In the genomic region with DNA sequence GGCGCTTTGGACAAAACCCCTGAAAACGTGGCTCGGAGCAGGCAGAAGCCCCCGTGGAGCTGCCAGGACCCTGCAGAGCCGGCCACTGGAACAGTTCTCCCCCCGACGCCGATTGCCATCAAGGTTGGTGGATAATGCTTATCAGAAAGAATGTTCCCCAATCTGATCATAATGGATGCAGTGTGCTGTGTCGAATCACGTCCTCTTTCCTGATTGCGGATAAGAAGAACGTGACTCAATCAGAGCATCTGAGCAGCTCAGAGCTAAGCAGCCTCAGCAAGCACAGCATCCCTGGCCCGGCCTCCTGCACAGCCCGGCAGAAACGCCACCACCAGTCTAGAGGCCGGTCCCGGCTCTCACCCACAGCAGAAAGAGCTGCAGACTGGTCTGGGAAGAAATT, we compare ENCODE assay signal across 23 cellular contexts.
A peak's percentile ranks its signal among the peaks of the same experiment; 100 is the strongest.
DNase-seq lines count a peak whose midpoint lies in the region; ATAC-seq, FAIRE-seq and TF ChIP-seq lines count a peak whose summit lies in the region.
"Had no signal": no experiment of that assay in that cellular context is flagged by ENCODE, and none has a peak within 500 bp of the region (broad histone marks: within the 10 kb centered on the region; RNA-seq: fewer than 3 reads in every experiment).

No MANE protein-coding gene starts in this region.

- intact Hi-C loops in spleen (cut with DNase I; ENCODE audit: low total_unique reads) = no loop called here

- TF ChIP-seq CTCF in spleen (IDR thresholded peaks at IDR 0.05 in 8 of 11, conservative IDR thresholded peaks at IDR 0.05 in 3 of 11) = no peak

- H3K27ac ChIP-seq in caudate nucleus (ENCODE audit: low read depth, low read length) = peak overlapping the region; percentile 84
- H3K27ac ChIP-seq in spleen = no peak overlapping the region
- H3K27ac ChIP-seq: BLaER1 treated with 17β-estradiol and CSF1 and Interleukin-3, amounts not matched to agents 10 nM and 100 nM had no signal

- H3K4me1 ChIP-seq in spleen = no peaks in the 10 kb centered on the region
- H3K4me1 ChIP-seq: BE2C; BLaER1 treated with 17β-estradiol and CSF1 and Interleukin-3, amounts not matched to agents 10 nM and 100 nM had no signal

- H3K4me3 ChIP-seq in spleen = no peak overlapping the region
- H3K4me3 ChIP-seq: BLaER1 treated with 17β-estradiol and CSF1 and Interleukin-3, amounts not matched to agents 10 nM and 100 nM; GM12878; GM23338 had no signal

- no peak for FAIRE-seq in RCC 7860 (lab: Jason Lieb, UNC)
- FAIRE-seq: D721Med, GM12878 had no signal

- DNase-seq in activated naive CD8-positive, alpha-beta T cell treated with anti-CD3 and anti-CD28 coated beads for 36 hours = no peak
- no peak for DNase-seq in activated naive CD8-positive, alpha-beta T cell treated with anti-CD3 and anti-CD28 coated beads, Interleukin-2, amount 50 U/mL, for 24 hours
- DNase-seq in caudate nucleus (lab: John Stamatoyannopoulos, UW) = peak in 2 of 61 donors; percentile 24 to 25
- peak; percentile 29 for DNase-seq in islet precursor cell
- DNase-seq in spleen = peak; percentile 58
- DNase-seq in LoVo (ENCODE audit: low spot score) = no peak
- no peak for DNase-seq in RCC 7860 (ENCODE audit: low spot score)
- DNase-seq: AML-193; BE2C; CD4-positive, alpha-beta T cell; CD8-positive, alpha-beta memory T cell; DMS 273 treated with DMSO at 0.1 percent for 48 hours; DMS79; EL; GDM1 had no signal

- no peaks in the 10 kb centered on the region for H3K36me3 ChIP-seq in spleen
- H3K36me3 ChIP-seq: BE2C; BLaER1 treated with 17β-estradiol and CSF1 and Interleukin-3, amounts not matched to agents 10 nM and 100 nM had no signal

- WGBS in spleen, 5 donors = 88 to 92% (median 90%) methylated on average over 17 of the region's 17 CpGs

- no peaks in the 10 kb centered on the region for H3K4me1 Mint-ChIP-seq in activated naive CD8-positive, alpha-beta T cell treated with anti-CD3 and anti-CD28 coated beads for 36 hours
- no peaks in the 10 kb centered on the region for H3K4me1 Mint-ChIP-seq in activated naive CD8-positive, alpha-beta T cell treated with anti-CD3 and anti-CD28 coated beads, Interleukin-2, amount 50 U/mL, for 24 hours
- H3K4me1 Mint-ChIP-seq: CD14-positive monocyte; CD8-positive, alpha-beta memory T cell; GM23338; H9 had no signal

- TF ChIP-seq POLR2A in spleen (IDR thresholded peaks at IDR 0.05) = no peak

- peaks cover 0 to 5% (median 0%) of the 10 kb centered on the region in 7 donors for H3K27me3 ChIP-seq in spleen (replicated peaks in 1 of 7)
- H3K27me3 ChIP-seq: BE2C; BLaER1 treated with 17β-estradiol and CSF1 and Interleukin-3, amounts not matched to agents 10 nM and 100 nM had no signal

- peak overlapping the region; percentile 44 for H3K27ac Mint-ChIP-seq in activated naive CD8-positive, alpha-beta T cell treated with anti-CD3 and anti-CD28 coated beads for 36 hours
- H3K27ac Mint-ChIP-seq in activated naive CD8-positive, alpha-beta T cell treated with anti-CD3 and anti-CD28 coated beads, Interleukin-2, amount 50 U/mL, for 24 hours = no peak overlapping the region
- H3K27ac Mint-ChIP-seq: CD14-positive monocyte; CD4-positive, alpha-beta T cell; CD8-positive, alpha-beta memory T cell; GM23338; H9 had no signal

- no peaks in the 10 kb centered on the region for H3K27me3 Mint-ChIP-seq in activated naive CD8-positive, alpha-beta T cell treated with anti-CD3 and anti-CD28 coated beads for 36 hours
- peaks cover 12% of the 10 kb centered on the region for H3K27me3 Mint-ChIP-seq in activated naive CD8-positive, alpha-beta T cell treated with anti-CD3 and anti-CD28 coated beads, Interleukin-2, amount 50 U/mL, for 24 hours

- no peaks in the 10 kb centered on the region for H3K9me3 ChIP-seq in spleen
- H3K9me3 ChIP-seq: BE2C; BLaER1 treated with 17β-estradiol and CSF1 and Interleukin-3, amounts not matched to agents 10 nM and 100 nM had no signal

- no peak for ATAC-seq in activated naive CD8-positive, alpha-beta T cell treated with anti-CD3 and anti-CD28 coated beads, Interleukin-2, amount 50 U/mL, for 24 hours
- no peak for ATAC-seq in GM18907 (IDR thresholded peaks at IDR 0.05; ENCODE audit: unreplicated experiment)
- ATAC-seq: GM12878, GM23338, HCT116 had no signal

- no peak overlapping the region for H3K4me3 Mint-ChIP-seq in activated naive CD8-positive, alpha-beta T cell treated with anti-CD3 and anti-CD28 coated beads for 36 hours
- no peak overlapping the region for H3K4me3 Mint-ChIP-seq in activated naive CD8-positive, alpha-beta T cell treated with anti-CD3 and anti-CD28 coated beads, Interleukin-2, amount 50 U/mL, for 24 hours
- H3K4me3 Mint-ChIP-seq: CD14-positive monocyte; CD4-positive, alpha-beta T cell; CD8-positive, alpha-beta memory T cell; GM23338; H9 had no signal

- no peaks in the 10 kb centered on the region for H3K9me3 Mint-ChIP-seq in activated naive CD8-positive, alpha-beta T cell treated with anti-CD3 and anti-CD28 coated beads for 36 hours
- H3K9me3 Mint-ChIP-seq in activated naive CD8-positive, alpha-beta T cell treated with anti-CD3 and anti-CD28 coated beads, Interleukin-2, amount 50 U/mL, for 24 hours = no peaks in the 10 kb centered on the region
- H3K9me3 Mint-ChIP-seq: CD4-positive, alpha-beta T cell; CD8-positive, alpha-beta memory T cell; GM23338; H9 had no signal

- no peaks in the 10 kb centered on the region for H3K36me3 Mint-ChIP-seq in activated naive CD8-positive, alpha-beta T cell treated with anti-CD3 and anti-CD28 coated beads for 36 hours
- H3K36me3 Mint-ChIP-seq in activated naive CD8-positive, alpha-beta T cell treated with anti-CD3 and anti-CD28 coated beads, Interleukin-2, amount 50 U/mL, for 24 hours (ENCODE audit: low read depth) = no peaks in the 10 kb centered on the region
- H3K36me3 Mint-ChIP-seq: CD14-positive monocyte; CD8-positive, alpha-beta memory T cell had no signal

Comparison
In these comparisons a context has a peak if more than half of its experiments do, and no peak if none do; other contexts are left out.
1. DNase-seq: peak in islet precursor cell (single experiment) and spleen (single experiment); none in activated naive CD8-positive, alpha-beta T cell treated with anti-CD3 and anti-CD28 coated beads for 36 hours (single experiment), activated naive CD8-positive, alpha-beta T cell treated with anti-CD3 and anti-CD28 coated beads, Interleukin-2, amount 50 U/mL, for 24 hours (single experiment), LoVo (single experiment) and RCC 7860 (single experiment).